Comparison of ENCODE assay signal across 21 cellular contexts in the genomic region with DNA sequence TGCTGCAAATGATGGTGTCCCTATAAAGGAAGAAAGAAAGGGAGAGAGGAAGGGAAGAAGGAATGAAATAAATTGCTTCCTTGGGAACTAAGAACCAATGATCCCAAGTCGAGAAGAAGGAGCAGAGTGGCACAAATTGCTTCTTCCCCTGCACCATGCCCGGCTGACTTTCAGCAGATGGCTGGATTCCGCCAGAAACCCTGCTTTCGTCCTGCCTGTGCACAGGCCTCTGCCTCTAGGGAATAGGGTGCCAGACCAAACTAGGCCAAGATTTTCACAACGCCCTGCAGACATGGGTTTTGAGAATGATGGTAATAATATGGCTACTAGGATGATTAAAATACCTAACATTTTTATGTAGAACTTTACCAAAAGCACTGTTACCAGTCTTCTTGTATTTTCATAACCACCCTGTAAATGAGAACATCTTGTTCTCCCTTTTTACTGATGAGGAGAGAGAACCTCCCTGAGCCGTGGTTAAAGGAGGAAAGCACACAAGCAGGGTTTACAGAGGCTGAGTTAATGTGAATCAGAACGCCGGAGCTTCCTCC.
"Had no signal": no experiment of that assay in that cellular context is flagged by ENCODE, and none has a peak within 500 bp of the region (broad histone marks: within the 10 kb centered on the region; RNA-seq: fewer than 3 reads in every experiment).

No MANE protein-coding gene starts in this region.

- H3K27me3 ChIP-seq: dorsolateral prefrontal cortex, gastrocnemius medialis, ovary, testis, transverse colon, upper lobe of right lung, uterus had no signal

- ATAC-seq: gastrocnemius medialis; left ventricle myocardium superior; lower lobe of right lung; natural killer cell; sciatic nerve; stimulated activated effector memory CD8-positive, alpha-beta T cell treated with anti-CD3 and anti-CD28 coated beads, Interleukin-12 subunit alpha, Interleukin-12 subunit beta, amount 100 ng/mL, for 72 hours; stimulated activated naive CD8-positive, alpha-beta T cell treated with anti-CD3 and anti-CD28 coated beads, Interleukin-15, Interleukin-2, amounts not matched to agents 100 U/mL and 50 U/mL, for 24 hours; upper lobe of right lung had no signal

- H3K4me1 ChIP-seq: testis, upper lobe of right lung, uterus had no signal

- H3K27ac ChIP-seq: gastrocnemius medialis, lower lobe of right lung, ovary, testis, transverse colon, upper lobe of right lung, uterus had no signal

- H3K4me3 ChIP-seq: dorsolateral prefrontal cortex, gastrocnemius medialis, lower lobe of right lung, ovary, testis, transverse colon, upper lobe of right lung, uterus had no signal

- H3K9me3 ChIP-seq: gastrocnemius medialis, lower lobe of right lung, ovary, testis, transverse colon, upper lobe of right lung, uterus had no signal

- H3K36me3 ChIP-seq: gastrocnemius medialis, lower lobe of right lung, ovary, transverse colon, upper lobe of right lung, uterus had no signal

- DNase-seq: dorsolateral prefrontal cortex; effector CD4-positive, alpha-beta T cell; foreskin fibroblast; gastrocnemius medialis; left ventricle myocardium superior; lower lobe of right lung; natural killer cell; occipital lobe; ovary; posterior cingulate gyrus; retina; stimulated activated CD4-positive, alpha-beta T cell treated with anti-CD3 and anti-CD28 coated beads, Interleukin-2, amount 100 ng/mL, for 24 hours; stimulated activated CD4-positive, alpha-beta T cell treated with anti-CD3 and anti-CD28 coated beads, Interleukin-4, amount 100 ng/mL, for 24 hours; stimulated activated naive CD8-positive, alpha-beta T cell treated with anti-CD3 and anti-CD28 coated beads, Interleukin-15, Interleukin-2, amounts not matched to agents 100 U/mL and 50 U/mL, for 24 hours; substantia nigra; testis; transverse colon; upper lobe of right lung; uterus had no signal
